20 cellular contexts compared by ENCODE assay signal in genomic region chr15:64023215-64023614, GRCh38. TPM values are rescaled to one million over a fixed set of nuclear protein-coding genes. Genes with fewer than 3 reads are reported as not detected.
DNase-seq lines count a peak whose midpoint lies in the region; ATAC-seq lines count a peak whose summit lies in the region.
"Had no signal": no experiment of that assay in that cellular context is flagged by ENCODE, and none has a peak within 500 bp of the region (broad histone marks: within the 10 kb centered on the region; RNA-seq: fewer than 3 reads in every experiment).

No MANE protein-coding gene starts in this region.

- H3K4me1 ChIP-seq in skeletal muscle tissue (ENCODE audit: control insufficient read depth in 3 of 3, insufficient read depth in 3 of 3, low read length in 3 of 3): peaks cover 65 to 84% (median 83%) of the 10 kb centered on the region in 3 donors
- H3K4me1 ChIP-seq: HAP-1 had no signal

- H3K27ac ChIP-seq in skeletal muscle tissue (ENCODE audit: low read depth, low read length): peak overlapping the region; percentile 52
- H3K27ac ChIP-seq: BLaER1 treated with 17β-estradiol and CSF1 and Interleukin-3, amounts not matched to agents 10 nM and 100 nM had no signal

- peaks cover 0 to 3% (median 0%) of the 10 kb centered on the region in 3 donors for H3K9me3 ChIP-seq in skeletal muscle tissue (ENCODE audit: control insufficient read depth in 3 of 3, low read length in 3 of 3)
- H3K9me3 ChIP-seq: HAP-1 had no signal

- DNase-seq in NCI-H748 (lab: John Stamatoyannopoulos, UW; ENCODE audit: unreplicated experiment) (peak; percentile 4), NCI-H748 treated with DMSO at 0.1 percent for 48 hours (lab: John Stamatoyannopoulos, UW) (no peak), NCI-H69 (lab: John Stamatoyannopoulos, UW) (peak; percentile 49), left colon (peak; percentile 81 to 86), NCI-H526 treated with DMSO at 0.1 percent for 48 hours (lab: John Stamatoyannopoulos, UW) (no peak)
- no peak for DNase-seq in activated effector memory CD4-positive, alpha-beta T cell treated with anti-CD3 and anti-CD28 coated beads, Interleukin-2, amount 50 U/mL, for 16 hours
- DNase-seq: 8988T; CD4-positive, alpha-beta memory T cell; IMR-90; MV-4-11; NCI-H1105 treated with DMSO at 0.1 percent for 48 hours; NCI-H1694; NCI-H2081; NCI-H446; NCI-H526; SIG-M5 had no signal

- H3K4me3 ChIP-seq in skeletal muscle tissue (ENCODE audit: low read length in 3 of 3): no peak overlapping the region
- H3K4me3 ChIP-seq: BLaER1 treated with 17β-estradiol and CSF1 and Interleukin-3, amounts not matched to agents 10 nM and 100 nM; HAP-1 had no signal

- H3K9ac ChIP-seq in skeletal muscle tissue (ENCODE audit: low read depth in 1 of 3, low read length in 3 of 3): no peak overlapping the region
- H3K9ac ChIP-seq: BLaER1 treated with 17β-estradiol and CSF1 and Interleukin-3, amounts not matched to agents 10 nM and 100 nM had no signal

- intact Hi-C loops in left colon (cut with DNase I, micrococcal nuclease): no loop called here

- peaks cover 3 to 7% (median 6%) of the 10 kb centered on the region in 3 donors for H3K36me3 ChIP-seq in skeletal muscle tissue (ENCODE audit: control insufficient read depth in 3 of 3, insufficient read depth in 3 of 3, low read length in 3 of 3)
- H3K36me3 ChIP-seq: BLaER1 treated with 17β-estradiol and CSF1 and Interleukin-3, amounts not matched to agents 10 nM and 100 nM; HAP-1 had no signal

- ATAC-seq in left colon (peak; percentile 82), HG02840 (IDR thresholded peaks at IDR 0.05; ENCODE audit: low FRiP score, unreplicated experiment) (no peak)

- no peaks in the 10 kb centered on the region for H3K27me3 ChIP-seq in skeletal muscle tissue (ENCODE audit: control insufficient read depth in 3 of 3, insufficient read depth in 3 of 3, low read length in 3 of 3)
- H3K27me3 ChIP-seq: BLaER1 treated with 17β-estradiol and CSF1 and Interleukin-3, amounts not matched to agents 10 nM and 100 nM had no signal

RNA-seq across cellular contexts. Expression of gene DAPK2, which starts 23.1 kb away (rescaled TPM):
- total RNA-seq in left colon (10 to 100 TPM; 48.8 to 58.3 TPM), skeletal muscle tissue (2.6 TPM)

Comparison
In these comparisons a context has a peak if more than half of its experiments do, and no peak if none do; other contexts are left out.
1. DNase-seq: peak in NCI-H748 (single experiment), NCI-H69 (single experiment) and left colon (2 of 2); none in NCI-H748 treated with DMSO at 0.1 percent for 48 hours (single experiment), NCI-H526 treated with DMSO at 0.1 percent for 48 hours (single experiment) and activated effector memory CD4-positive, alpha-beta T cell treated with anti-CD3 and anti-CD28 coated beads, Interleukin-2, amount 50 U/mL, for 16 hours (single experiment).
2. RNA of gene DAPK2, which starts 23.1 kb away (total RNA-seq): 48.8 to 58.3 TPM in left colon; 2.6 TPM in skeletal muscle tissue (single experiment); every median in the first group is over 10 times any median in the second.